9 cellular contexts compared by ENCODE assay signal in the genomic region with DNA sequence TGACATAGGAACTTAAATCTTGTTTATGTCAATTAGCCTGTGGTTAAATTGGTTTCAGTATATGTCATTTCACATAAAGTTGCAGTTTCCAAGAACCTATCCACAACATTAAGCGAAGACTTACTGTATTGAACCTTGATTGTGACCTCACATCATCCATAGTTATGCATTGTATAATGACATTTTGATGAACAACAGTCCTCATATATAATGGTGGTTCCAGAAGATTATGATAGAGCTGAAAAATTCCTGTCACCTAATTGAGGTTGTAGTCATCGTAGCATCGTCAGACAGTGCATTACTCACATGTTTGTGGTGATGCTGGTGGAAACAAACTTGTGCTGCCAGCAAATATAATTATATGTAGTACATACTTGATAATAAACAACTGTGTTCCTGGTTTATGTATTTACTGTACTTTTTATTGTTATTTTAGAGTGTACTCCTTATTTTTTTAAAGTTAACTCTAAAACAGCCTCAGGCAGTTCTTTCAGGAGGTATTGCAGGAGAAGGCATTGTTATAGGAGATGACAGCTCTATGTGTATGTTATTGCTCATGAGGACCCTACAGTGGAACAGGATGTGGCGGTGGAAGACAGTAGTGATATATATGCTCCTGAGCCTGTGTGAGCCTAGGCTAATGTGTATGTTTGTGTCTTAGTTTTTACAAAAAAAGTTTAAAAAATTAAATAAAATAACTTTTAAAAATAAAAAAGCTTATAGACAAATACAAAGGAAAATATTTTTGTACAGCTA. TPM values are rescaled to one million over a fixed set of nuclear protein-coding genes. Genes with fewer than 3 reads are reported as not detected.
A peak's percentile ranks its signal among the peaks of the same experiment; 100 is the strongest.
DNase-seq lines count a peak whose midpoint lies in the region; ATAC-seq and TF ChIP-seq lines count a peak whose summit lies in the region.
"Had no signal": no experiment of that assay in that cellular context is flagged by ENCODE, and none has a peak within 500 bp of the region (broad histone marks: within the 10 kb centered on the region; RNA-seq: fewer than 3 reads in every experiment).

No MANE protein-coding gene starts in this region.

- DNase-seq in effector memory CD8-positive, alpha-beta T cell: no peak
- DNase-seq in NCI-H524 (lab: John Stamatoyannopoulos, UW): no peak
- DNase-seq in suprapubic skin (ENCODE audit: low spot score in 2 of 2): no peak
- DNase-seq in globus pallidus (ENCODE audit: low spot score): no peak
- DNase-seq in SHP77 treated with DMSO at 0.1 percent for 48 hours (lab: John Stamatoyannopoulos, UW): no peak

- no peaks in the 10 kb centered on the region for H3K36me3 ChIP-seq in suprapubic skin
- H3K36me3 ChIP-seq: right atrium auricular region had no signal

- H3K9me3 Mint-ChIP-seq in effector memory CD8-positive, alpha-beta T cell: no peaks in the 10 kb centered on the region

- H3K27ac ChIP-seq in C4-2B (peak overlapping the region; percentile 71; the same call in 1 of the 2 replicates), suprapubic skin (no peak overlapping the region)
- H3K27ac ChIP-seq: right atrium auricular region had no signal

- peak overlapping the region; percentile 51 to 87 for H3K27ac Mint-ChIP-seq in effector memory CD8-positive, alpha-beta T cell

- H3K4me3 Mint-ChIP-seq in effector memory CD8-positive, alpha-beta T cell: peak overlapping the region in 1 of 2 donors; percentile 33

- WGBS in suprapubic skin: 75% methylated on average over 4 of the region's 4 CpGs

- H3K27me3 Mint-ChIP-seq in effector memory CD8-positive, alpha-beta T cell: no peaks in the 10 kb centered on the region

- H3K4me3 ChIP-seq in suprapubic skin: no peak overlapping the region
- H3K4me3 ChIP-seq: right atrium auricular region had no signal

- peaks cover 13 to 31% of the 10 kb centered on the region in 2 donors for H3K4me1 Mint-ChIP-seq in effector memory CD8-positive, alpha-beta T cell (ENCODE audit: low read depth in 2 of 2)

- peaks cover 3% of the 10 kb centered on the region for H3K4me1 ChIP-seq in suprapubic skin
- H3K4me1 ChIP-seq: right atrium auricular region had no signal

- H3K27me3 ChIP-seq in suprapubic skin: no peaks in the 10 kb centered on the region
- H3K27me3 ChIP-seq: right atrium auricular region had no signal

- no peaks in the 10 kb centered on the region for H3K9me3 ChIP-seq in suprapubic skin
- H3K9me3 ChIP-seq: right atrium auricular region had no signal

- no peak for TF ChIP-seq EP300 in suprapubic skin (IDR thresholded peaks at IDR 0.05)

- TF ChIP-seq POLR2A in suprapubic skin (IDR thresholded peaks at IDR 0.05): no peak

- TF ChIP-seq CTCF in C4-2B (conservative IDR thresholded peaks at IDR 0.05) (no peak), suprapubic skin (IDR thresholded peaks at IDR 0.05) (no peak)

- peak; percentile 50 for ATAC-seq in GM21360 (IDR thresholded peaks at IDR 0.05; ENCODE audit: unreplicated experiment)
- ATAC-seq in HG03521 (IDR thresholded peaks at IDR 0.05; ENCODE audit: unreplicated experiment): peak; percentile 67
- ATAC-seq in effector memory CD8-positive, alpha-beta T cell (replicated peaks): peak; percentile 69

- peaks cover 3% of the 10 kb centered on the region for H3K36me3 Mint-ChIP-seq in effector memory CD8-positive, alpha-beta T cell (ENCODE audit: insufficient read depth)

RNA-seq across cellular contexts. Expression of a gene that starts 56.6 kb away (rescaled TPM):
- total RNA-seq in suprapubic skin: 10 to 100 TPM; 50.6 to 79.5 (median 66.1) TPM
